29 cellular contexts compared by ENCODE assay signal in the genomic region with DNA sequence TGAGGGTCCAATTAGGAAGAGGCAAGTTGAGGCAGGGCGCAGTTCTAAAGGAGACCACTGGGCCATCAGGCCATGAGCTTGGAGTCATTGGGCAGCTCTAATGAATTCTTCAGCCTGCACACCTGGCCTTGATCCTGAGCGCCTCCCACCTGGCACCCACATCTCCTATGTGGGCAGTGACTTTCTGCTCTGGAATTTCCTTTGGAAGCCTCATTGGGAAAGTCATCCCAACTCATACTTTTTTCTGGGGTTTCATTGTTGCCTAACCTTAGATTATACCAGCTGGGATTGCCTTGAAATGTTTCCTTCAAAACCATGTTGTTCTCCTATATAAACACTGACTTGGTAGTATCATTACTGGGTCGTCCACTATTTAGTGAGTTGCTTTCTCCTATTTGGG. TPM values are rescaled to one million over a fixed set of nuclear protein-coding genes. Genes with fewer than 3 reads are reported as not detected.
DNase-seq lines count a peak whose midpoint lies in the region; ATAC-seq, FAIRE-seq and TF ChIP-seq lines count a peak whose summit lies in the region.
"Had no signal": no experiment of that assay in that cellular context is flagged by ENCODE, and none has a peak within 500 bp of the region (broad histone marks: within the 10 kb centered on the region; RNA-seq: fewer than 3 reads in every experiment).

No MANE protein-coding gene starts in this region.

- no peak overlapping the region for H4K12ac ChIP-seq in trophoblast cell (ENCODE audit: low read depth, low read length)

- H3K4ac ChIP-seq in trophoblast cell (ENCODE audit: low read depth, low read length), result no peak overlapping the region

- H3K79me1 ChIP-seq in trophoblast cell (ENCODE audit: low read length), result no peaks in the 10 kb centered on the region

- no peak overlapping the region for H4K91ac ChIP-seq in trophoblast cell (ENCODE audit: low read depth, low read length)

- no peak overlapping the region for H4K8ac ChIP-seq in trophoblast cell (ENCODE audit: low read depth, low read length)

- peak; percentile 14 for FAIRE-seq in RCC 7860 (lab: Jason Lieb, UNC)
- FAIRE-seq: K562, small intestine had no signal

- no peak overlapping the region for H3K14ac ChIP-seq in trophoblast cell (ENCODE audit: low read length)

- no peak overlapping the region for H2BK5ac ChIP-seq in trophoblast cell (ENCODE audit: low read depth, low read length, poor library complexity)

- H2AFZ ChIP-seq in trophoblast cell (ENCODE audit: insufficient read depth, low read length, poor library complexity), result no peak overlapping the region

- H3K79me2 ChIP-seq in trophoblast cell (ENCODE audit: control insufficient read depth, insufficient read depth, low read length, poor library complexity), result no peaks in the 10 kb centered on the region

- H3K27ac ChIP-seq in trophoblast cell (ENCODE audit: low read depth, low read length), result no peak overlapping the region
- H3K27ac ChIP-seq: BLaER1 treated with 17β-estradiol and CSF1 and Interleukin-3, amounts not matched to agents 10 nM and 100 nM; prostate gland had no signal

- H2AK5ac ChIP-seq in trophoblast cell (ENCODE audit: low read length), result no peak overlapping the region

- H3K36me3 ChIP-seq in trophoblast cell (ENCODE audit: control insufficient read depth in 1 of 2, insufficient read depth in 2 of 2, low read length in 2 of 2), result no peaks in the 10 kb centered on the region
- H3K36me3 ChIP-seq: BLaER1 treated with 17β-estradiol and CSF1 and Interleukin-3, amounts not matched to agents 10 nM and 100 nM; prostate gland had no signal

- H3K4me1 ChIP-seq in trophoblast cell (ENCODE audit: control insufficient read depth in 1 of 2, insufficient read depth in 2 of 2, low read length in 2 of 2), result no peaks in the 10 kb centered on the region
- H3K4me1 ChIP-seq: prostate gland had no signal

- H2BK12ac ChIP-seq in trophoblast cell (ENCODE audit: low read length), result no peak overlapping the region

- ATAC-seq in HG03520 (IDR thresholded peaks at IDR 0.05; ENCODE audit: unreplicated experiment), result no peak
- ATAC-seq: K562; left colon; stimulated activated naive CD8-positive, alpha-beta T cell treated with anti-CD3 and anti-CD28 coated beads, Interleukin-15, amount 100 ng/mL, for 72 hours; T-helper 17 cell had no signal

- H3K27me3 ChIP-seq in trophoblast cell (ENCODE audit: insufficient read depth, low read length), result no peaks in the 10 kb centered on the region
- H3K27me3 ChIP-seq: BLaER1 treated with 17β-estradiol and CSF1 and Interleukin-3, amounts not matched to agents 10 nM and 100 nM had no signal

- WGBS in trophoblast cell (ENCODE audit: extremely low coverage, insufficient coverage, insufficient read length), result no CpG with 5 or more reads among the region's 3 CpGs

- H3K18ac ChIP-seq in trophoblast cell (ENCODE audit: low read length), result no peak overlapping the region

- H2BK120ac ChIP-seq in trophoblast cell (ENCODE audit: insufficient read depth, low read length, poor library complexity), result no peak overlapping the region

- H3K4me3 ChIP-seq in choroid plexus epithelial cell (ENCODE audit: low read depth, low read length), result no peak overlapping the region
- no peak overlapping the region for H3K4me3 ChIP-seq in trophoblast cell (ENCODE audit: low read depth, low read length)
- H3K4me3 ChIP-seq: BLaER1 treated with 17β-estradiol and CSF1 and Interleukin-3, amounts not matched to agents 10 nM and 100 nM; K562; prostate gland had no signal

- no peak overlapping the region for H3K9ac ChIP-seq in trophoblast cell (ENCODE audit: low read length)
- H3K9ac ChIP-seq: BLaER1 treated with 17β-estradiol and CSF1 and Interleukin-3, amounts not matched to agents 10 nM and 100 nM had no signal

- DNase-seq in GM04503 (ENCODE audit: low read depth) (peak; percentile 37), RCC 7860 (ENCODE audit: low spot score) (peak; percentile 40), choroid plexus epithelial cell (ENCODE audit: low read depth) (peak; percentile 13), renal cortical epithelial cell (ENCODE audit: low read depth) (peak; percentile 72), NCI-H2196 treated with DMSO at 0.1 percent for 48 hours (lab: John Stamatoyannopoulos, UW; ENCODE audit: unreplicated experiment) (no peak), trophoblast cell (no peak)
- DNase-seq in activated CD4-positive, alpha-beta T cell treated with anti-CD3 and anti-CD28 coated beads, Interleukin-2, amount 50 U/mL, for 1 hour, result no peak
- DNase-seq: activated CD4-positive, alpha-beta T cell treated with anti-CD3 and anti-CD28 coated beads, Interleukin-2, amount 50 U/mL, for 48 hours; activated naive CD4-positive, alpha-beta T cell; amygdala; Calu3; endodermal cell; foreskin fibroblast; H9; left colon; midbrain; NCI-H1105; NCI-H526; SIG-M5; small intestine; stimulated activated CD4-positive, alpha-beta T cell treated with anti-CD3 and anti-CD28 coated beads, Interleukin-2, amount 100 ng/mL, for 48 hours; stimulated activated naive CD8-positive, alpha-beta T cell treated with anti-CD3 and anti-CD28 coated beads, Interleukin-15, amount 100 ng/mL, for 72 hours; T-helper 17 cell had no signal

- peak; percentile 8 for TF ChIP-seq CTCF in choroid plexus epithelial cell (conservative IDR thresholded peaks at IDR 0.05; ENCODE audit: low read depth, low read length)

- no peak overlapping the region for H3K4me2 ChIP-seq in trophoblast cell (ENCODE audit: low read length)
- H3K4me2 ChIP-seq: BLaER1 treated with 17β-estradiol and CSF1 and Interleukin-3, amounts not matched to agents 10 nM and 100 nM had no signal

- H3K9me3 ChIP-seq in trophoblast cell (ENCODE audit: insufficient read depth, low read depth, low read length), result peaks cover 2% of the 10 kb centered on the region
- H3K9me3 ChIP-seq: BLaER1 treated with 17β-estradiol and CSF1 and Interleukin-3, amounts not matched to agents 10 nM and 100 nM; prostate gland had no signal

- H3K23ac ChIP-seq in trophoblast cell (ENCODE audit: low read length), result no peak overlapping the region

RNA-seq across cellular contexts. Expression of a gene that starts 54.1 kb away (rescaled TPM):
- total RNA-seq in renal cortical epithelial cell, result 20.0 and 30.3 TPM in 2 replicates
- polyA plus RNA-seq in trophoblast cell (2013), result 3.8 and 4.7 TPM in 2 replicates
- total RNA-seq: Calu3, G401, H9, K562, neural crest cell, T-helper 17 cell had no signal

Comparison
In these comparisons a context has a peak if more than half of its experiments do, and no peak if none do; other contexts are left out.
1. DNase-seq: peak in GM04503 (single experiment), RCC 7860 (single experiment), choroid plexus epithelial cell (single experiment) and renal cortical epithelial cell (single experiment); none in NCI-H2196 treated with DMSO at 0.1 percent for 48 hours (single experiment), trophoblast cell (0 of 2) and activated CD4-positive, alpha-beta T cell treated with anti-CD3 and anti-CD28 coated beads, Interleukin-2, amount 50 U/mL, for 1 hour (single experiment).